In genomic region chr1:32764826-32765545, GRCh38 we compare ENCODE assay signal across 13 cellular contexts.
A peak's percentile ranks its signal among the peaks of the same experiment; 100 is the strongest.
DNase-seq lines count a peak whose midpoint lies in the region; TF ChIP-seq lines count a peak whose summit lies in the region.
"Had no signal": no experiment of that assay in that cellular context is flagged by ENCODE, and none has a peak within 500 bp of the region (broad histone marks: within the 10 kb centered on the region; RNA-seq: fewer than 3 reads in every experiment).

No MANE protein-coding gene starts in this region.

- H3K36me3 ChIP-seq in HEK293 (ENCODE audit: control insufficient read depth in 2 of 2, insufficient read depth in 1 of 2, low read length in 2 of 2) (peaks cover 0 to 26% of the 10 kb centered on the region in 2 experiments; a peak in 2 of 3 replicates), iPS-18a (ENCODE audit: control insufficient read depth, low read depth, low read length) (peaks cover 21% of the 10 kb centered on the region)

- H3K27ac ChIP-seq in 22Rv1 (0 out of 2 replicates have a peak overlapping the region, but pooled peaks have one; percentile 4), HEK293 (ENCODE audit: extremely low read depth, low read depth, low read length) (no peak overlapping the region), RWPE1 (peak overlapping the region; percentile 100), iPS-18a (ENCODE audit: low read length) (no peak overlapping the region)

- H3K27me3 ChIP-seq in iPS-18a (ENCODE audit: control insufficient read depth, insufficient read depth, low read length) = no peaks in the 10 kb centered on the region
- H3K27me3 ChIP-seq: upper lobe of left lung had no signal

- TF ChIP-seq CTCF in 22Rv1 (IDR thresholded peaks at IDR 0.05) = no peak
- no peak for TF ChIP-seq CTCF in HEK293 (tag by site-specific recombination; IDR thresholded peaks at IDR 0.05)
- no peak for TF ChIP-seq CTCF in RWPE1 (conservative IDR thresholded peaks at IDR 0.05; ENCODE audit: low read depth)

- H3K9me3 ChIP-seq in HEK293 (ENCODE audit: control insufficient read depth, insufficient read depth, low read depth, low read length) (no peaks in the 10 kb centered on the region), iPS-18a (ENCODE audit: control insufficient read depth, low read depth, low read length) (no peaks in the 10 kb centered on the region)
- H3K9me3 ChIP-seq: upper lobe of left lung had no signal

- CTCF ChIA-PET in HEK293 (lab: Yijun Ruan, JAX) = interaction anchor here (0.5 to 1.4 kb wide), 4 partner anchors 8 to 113 kb away, joined by 3 to 8 read pairs (median 5); no protein-coding TSS in a partner anchor
- CTCF ChIA-PET in RWPE1 (lab: Yijun Ruan, JAX) = interaction anchor here (1.0 kb wide), 1 partner anchor 53 kb away, joined by 3 read pairs; no protein-coding TSS in a partner anchor

- peaks cover 12% of the 10 kb centered on the region for H3K4me1 ChIP-seq in HEK293 (ENCODE audit: control insufficient read depth, insufficient read depth, low read length)
- peaks cover 49% of the 10 kb centered on the region for H3K4me1 ChIP-seq in iPS-18a (ENCODE audit: control insufficient read depth, low read depth, low read length)

- peak overlapping the region; percentile 64 for H3K9ac ChIP-seq in iPS-18a (ENCODE audit: low read length)

- DNase-seq in RWPE1 (ENCODE audit: low spot score) (no peak), glomerular visceral epithelial cell (ENCODE audit: extremely low spot score) (no peak), NCI-H2029 treated with DMSO at 0.1 percent for 48 hours (lab: John Stamatoyannopoulos, UW) (no peak)
- no peak for DNase-seq in activated CD4-positive, alpha-beta T cell treated with anti-CD3 and anti-CD28 coated beads for 48 hours
- DNase-seq in stimulated activated CD4-positive, alpha-beta T cell treated with anti-CD3 and anti-CD28 coated beads, Interleukin-4, amount 100 ng/mL, for 4 hours = no peak
- DNase-seq: activated CD4-positive, alpha-beta T cell treated with anti-CD3 and anti-CD28 coated beads, Interleukin-2, amount 50 U/mL, for 1 hour; cerebellar nuclear complex; MM.1S had no signal

- H3K4me3 ChIP-seq in HEK293 (ENCODE audit: low read depth, low read length) (no peak overlapping the region), iPS-18a (ENCODE audit: low read length) (peak overlapping the region; percentile 69)
- H3K4me3 ChIP-seq: skin epidermis, upper lobe of left lung had no signal

- POLR2A ChIA-PET in HEK293 (lab: Yijun Ruan, JAX) = interaction anchor here (0.5 kb wide), 1 partner anchor 25 kb away, joined by 4 read pairs; no protein-coding TSS in a partner anchor
- POLR2A ChIA-PET in RWPE1 (lab: Yijun Ruan, JAX; ENCODE audit: low non-redundant PET) = no interaction called here

TF ChIP-seq in HEK293, 187 proteins besides CTCF, POLR2A, EP300 and RAD21:
- TF ChIP-seq ZBTB17 (tag by site-specific recombination; IDR thresholded peaks at IDR 0.05) (peak; percentile 52), ZNF747 (tag by site-specific recombination; IDR thresholded peaks at IDR 0.05) (no peak)
TF ChIP-seq in HEK293: peak in this region for 1.

Comparison
In these comparisons a context has a peak if more than half of its experiments do, and no peak if none do; other contexts are left out.
1. H3K27ac ChIP-seq: peak in 22Rv1 (single experiment) and RWPE1 (single experiment); none in HEK293 (single experiment) and iPS-18a (single experiment).